Comparison of ENCODE assay signal across 8 cellular contexts in genomic region chr3:101848754-101849713, GRCh38. TPM values are rescaled to one million over a fixed set of nuclear protein-coding genes. Genes with fewer than 3 reads are reported as not detected.
DNase-seq lines count a peak whose midpoint lies in the region; ATAC-seq, FAIRE-seq and TF ChIP-seq lines count a peak whose summit lies in the region.

A gene with protein sequence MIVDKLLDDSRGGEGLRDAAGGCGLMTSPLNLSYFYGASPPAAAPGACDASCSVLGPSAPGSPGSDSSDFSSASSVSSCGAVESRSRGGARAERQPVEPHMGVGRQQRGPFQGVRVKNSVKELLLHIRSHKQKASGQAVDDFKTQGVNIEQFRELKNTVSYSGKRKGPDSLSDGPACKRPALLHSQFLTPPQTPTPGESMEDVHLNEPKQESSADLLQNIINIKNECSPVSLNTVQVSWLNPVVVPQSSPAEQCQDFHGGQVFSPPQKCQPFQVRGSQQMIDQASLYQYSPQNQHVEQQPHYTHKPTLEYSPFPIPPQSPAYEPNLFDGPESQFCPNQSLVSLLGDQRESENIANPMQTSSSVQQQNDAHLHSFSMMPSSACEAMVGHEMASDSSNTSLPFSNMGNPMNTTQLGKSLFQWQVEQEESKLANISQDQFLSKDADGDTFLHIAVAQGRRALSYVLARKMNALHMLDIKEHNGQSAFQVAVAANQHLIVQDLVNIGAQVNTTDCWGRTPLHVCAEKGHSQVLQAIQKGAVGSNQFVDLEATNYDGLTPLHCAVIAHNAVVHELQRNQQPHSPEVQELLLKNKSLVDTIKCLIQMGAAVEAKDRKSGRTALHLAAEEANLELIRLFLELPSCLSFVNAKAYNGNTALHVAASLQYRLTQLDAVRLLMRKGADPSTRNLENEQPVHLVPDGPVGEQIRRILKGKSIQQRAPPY (plus strand): TSS chr3:101849514. CDS start chr3:101849629, 115 bp downstream.

- no peaks in the 10 kb centered on the region for H3K9me3 Mint-ChIP-seq in activated naive CD8-positive, alpha-beta T cell treated with anti-CD3 and anti-CD28 coated beads, Interleukin-2, amount 10 ng/mL, durations not matched to agents 7 days and 5 days

- no peaks in the 10 kb centered on the region for H3K27me3 Mint-ChIP-seq in activated naive CD8-positive, alpha-beta T cell treated with anti-CD3 and anti-CD28 coated beads, Interleukin-2, amount 10 ng/mL, durations not matched to agents 7 days and 5 days

- H3F3A ChIP-seq in SU-DHL-6 (ENCODE audit: insufficient read depth), result peaks cover 45% of the 10 kb centered on the region

- peaks cover 29 to 38% (median 32%) of the 10 kb centered on the region in 3 donors for H3K4me1 ChIP-seq in pancreas
- peaks cover 13 to 14% of the 10 kb centered on the region in 2 donors for H3K4me1 ChIP-seq in thyroid gland

- DNase-seq in NB4 (ENCODE audit: low read depth) (peak; percentile 93), Right ventricle myocardium superior (peak; percentile 98), pancreas (peak; percentile 97 to 98 (median 98)), thyroid gland (peak; percentile 98 to 99)
- peak; percentile 92 for DNase-seq in activated naive CD8-positive, alpha-beta T cell treated with anti-CD3 and anti-CD28 coated beads, Interleukin-2, amount 10 ng/mL, durations not matched to agents 7 days and 5 days

- peak within 1 kb of the TSS; percentile 88 for H3K4me3 Mint-ChIP-seq in activated naive CD8-positive, alpha-beta T cell treated with anti-CD3 and anti-CD28 coated beads, Interleukin-2, amount 10 ng/mL, durations not matched to agents 7 days and 5 days

- FAIRE-seq in pancreas (lab: Jason Lieb, UNC), result no peak

- H2AFZ ChIP-seq in SU-DHL-6 (ENCODE audit: low read depth, low read length, severe bottlenecking), result peak within 1 kb of the TSS; percentile 33

- H3K27ac Mint-ChIP-seq in activated naive CD8-positive, alpha-beta T cell treated with anti-CD3 and anti-CD28 coated beads, Interleukin-2, amount 10 ng/mL, durations not matched to agents 7 days and 5 days, result peak within 1 kb of the TSS; percentile 94

- peak; percentile 90 for TF ChIP-seq POLR2A in NB4 (IDR thresholded peaks at IDR 0.05; ENCODE audit: extremely low read depth, insufficient read length)
- TF ChIP-seq POLR2A in thyroid gland (IDR thresholded peaks at IDR 0.05), result peak; percentile 99

- intact Hi-C loops in Right ventricle myocardium superior (cut with DNase I) (loop anchor here (2.0 kb wide), 1 partner anchor 20 kb away; no protein-coding TSS in a partner anchor), pancreas (cut with DNase I) (no loop called here), thyroid gland (cut with DNase I) (no loop called here)

- H3K27me3 ChIP-seq in SU-DHL-6 (ENCODE audit: low read length), result no peaks in the 10 kb centered on the region
- no peaks in the 10 kb centered on the region for H3K27me3 ChIP-seq in pancreas
- H3K27me3 ChIP-seq in thyroid gland, result no peaks in the 10 kb centered on the region

- peaks cover 37% of the 10 kb centered on the region for H3K4me1 Mint-ChIP-seq in activated naive CD8-positive, alpha-beta T cell treated with anti-CD3 and anti-CD28 coated beads, Interleukin-2, amount 10 ng/mL, durations not matched to agents 7 days and 5 days

- H3K36me3 ChIP-seq in SU-DHL-6 (ENCODE audit: low read length) (peaks cover 42% of the 10 kb centered on the region), pancreas (peaks cover 6 to 22% (median 17%) of the 10 kb centered on the region in 3 donors), thyroid gland (peaks cover 18 to 20% of the 10 kb centered on the region in 2 donors)

- peak within 1 kb of the TSS; percentile 94 for H3K4me2 ChIP-seq in SU-DHL-6 (ENCODE audit: low read depth, low read length, poor library complexity, severe bottlenecking)

- H3K9me3 ChIP-seq in SU-DHL-6 (ENCODE audit: insufficient read depth, low read length) (no peaks in the 10 kb centered on the region), pancreas (no peaks in the 10 kb centered on the region), thyroid gland (no peaks in the 10 kb centered on the region)

- H3K4me3 ChIP-seq in GM08714 (ENCODE audit: low read length), result peak within 1 kb of the TSS; percentile 98
- peak within 1 kb of the TSS; percentile 86 for H3K4me3 ChIP-seq in NB4 (ENCODE audit: low read depth, low read length)
- peak within 1 kb of the TSS; percentile 87 for H3K4me3 ChIP-seq in SU-DHL-6 (ENCODE audit: insufficient read depth, low read length, poor library complexity, severe bottlenecking)
- H3K4me3 ChIP-seq in pancreas, result peak within 1 kb of the TSS; percentile 73 to 100 (median 90)
- H3K4me3 ChIP-seq in thyroid gland (replicated peaks in 1 of 3), result peak within 1 kb of the TSS; percentile 73 to 96 (median 95)

- H3K27ac ChIP-seq in SU-DHL-6 (ENCODE audit: low read depth, low read length) (peak within 1 kb of the TSS; percentile 68), pancreas (peak within 1 kb of the TSS; percentile 99 to 100 (median 100)), thyroid gland (peak within 1 kb of the TSS; percentile 96 to 99 (median 96))

- peaks cover 10% of the 10 kb centered on the region for H4K20me1 ChIP-seq in SU-DHL-6 (ENCODE audit: low read depth, low read length)

- 0 to 1% methylated on average over 56 to 95 of the region's 95 CpGs for WGBS in pancreas, 2 donors
- 4 to 10% methylated on average over 9 to 12 of the region's 95 CpGs for WGBS in thyroid gland, 2 donors

- peak; percentile 79 for ATAC-seq in HG02571 (IDR thresholded peaks at IDR 0.05; ENCODE audit: unreplicated experiment)
- peak; percentile 84 for ATAC-seq in activated naive CD8-positive, alpha-beta T cell treated with anti-CD3 and anti-CD28 coated beads, Interleukin-2, amount 10 ng/mL, durations not matched to agents 7 days and 5 days (ENCODE audit: low read depth)
- peak; percentile 95 for ATAC-seq in Right ventricle myocardium superior (ENCODE audit: poor library complexity)
- ATAC-seq in pancreas, result peak; percentile 78 to 89 (median 86)

- no peaks in the 10 kb centered on the region for H3K9me2 ChIP-seq in SU-DHL-6 (replicated peaks; ENCODE audit: insufficient read depth, low read length)

- TF ChIP-seq CTCF in NB4 (IDR thresholded peaks at IDR 0.05; ENCODE audit: low read depth, low read length) (no peak), SU-DHL-6 (IDR thresholded peaks at IDR 0.05; ENCODE audit: insufficient read depth, low read length, poor library complexity, severe bottlenecking) (no peak), pancreas (IDR thresholded peaks at IDR 0.05) (no peak), thyroid gland (IDR thresholded peaks at IDR 0.05) (no peak)

- H3K9ac ChIP-seq in SU-DHL-6 (ENCODE audit: low read length), result peak within 1 kb of the TSS; percentile 87

- peaks cover 83% of the 10 kb centered on the region for H3K79me2 ChIP-seq in SU-DHL-6 (ENCODE audit: insufficient read depth, low read length)

- peaks cover 43% of the 10 kb centered on the region for H3K36me3 Mint-ChIP-seq in activated naive CD8-positive, alpha-beta T cell treated with anti-CD3 and anti-CD28 coated beads, Interleukin-2, amount 10 ng/mL, durations not matched to agents 7 days and 5 days

- POLR2A ChIA-PET in activated naive CD8-positive, alpha-beta T cell treated with anti-CD3 and anti-CD28 coated beads, Interleukin-2, amount 10 ng/mL, durations not matched to agents 7 days and 5 days (lab: Charles Lee), result interaction anchor here (0.6 to 5.1 kb wide), 35 partner anchors 8 to 380 kb away, joined by 3 to 124 read pairs (median 5); partner anchors contain the start of genes CEP97, NXPE3, RPL24 and ZBTB11

RNA-seq across cellular contexts. Expression of the gene that starts here (rescaled TPM):
- total RNA-seq in activated naive CD8-positive, alpha-beta T cell treated with anti-CD3 and anti-CD28 coated beads, Interleukin-2, amount 10 ng/mL, durations not matched to agents 7 days and 5 days, result 10 to 100 TPM; 72.5 to 76.3 TPM
- total RNA-seq in Right ventricle myocardium superior (12.9 TPM), pancreas (10 to 100 TPM; 20.4 to 90.7 (median 31.2) TPM), thyroid gland (100 to 1,000 TPM in 1 of 4 donors, 10 to 100 TPM in 3; 37.5 to 132 (median 56.9) TPM)
- polyA plus RNA-seq in pancreas, result 10 to 100 TPM; 16.5 to 24.4 TPM

Comparison
In these comparisons a context has a peak if more than half of its experiments do, and no peak if none do; other contexts are left out.
1. Peak in every context shown above with its lines: DNase-seq, ATAC-seq, H3K4me3 ChIP-seq and H3K27ac ChIP-seq.